In the genomic region with DNA sequence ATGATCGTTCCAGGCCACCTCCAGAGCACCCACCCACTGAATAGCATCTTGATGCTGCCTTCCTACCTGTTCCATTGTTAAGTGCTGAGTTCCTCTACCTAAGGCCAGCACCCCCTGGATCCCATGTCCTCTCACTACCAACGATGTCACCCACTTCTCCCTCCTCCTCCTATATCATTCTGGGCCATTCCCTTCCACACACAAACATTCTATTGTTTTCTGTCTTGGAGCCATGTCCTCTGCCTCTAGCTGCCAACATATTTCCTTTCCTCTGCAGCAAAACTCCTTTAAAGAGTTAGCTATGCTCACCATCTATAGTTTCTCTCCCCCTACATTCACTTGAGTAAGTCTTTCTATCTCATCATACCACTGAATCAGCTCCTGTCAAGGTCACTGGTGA, we compare ENCODE assay signal across 24 cellular contexts.
"Had no signal": no experiment of that assay in that cellular context is flagged by ENCODE, and none has a peak within 500 bp of the region (broad histone marks: within the 10 kb centered on the region; RNA-seq: fewer than 3 reads in every experiment).

No MANE protein-coding gene starts in this region.

- H3K36me3 ChIP-seq: left ventricle myocardium inferior, pancreas, right atrium auricular region, right lobe of liver, thyroid gland, transverse colon, upper lobe of right lung had no signal

- H3K27ac ChIP-seq: hepatocyte, left ventricle myocardium inferior, pancreas, right atrium auricular region, right lobe of liver, testis, transverse colon, upper lobe of right lung had no signal

- DNase-seq: islet precursor cell; left ventricle myocardium inferior; midbrain; mucosa of descending colon; naive thymus-derived CD4-positive, alpha-beta T cell; nucleus accumbens; pancreas; right lobe of liver; stimulated activated CD4-positive, alpha-beta T cell treated with anti-CD3 and anti-CD28 coated beads, Interleukin-1b, Interleukin-23, amount 100 ng/mL, for 48 hours; stimulated activated CD4-positive, alpha-beta T cell treated with anti-CD3 and anti-CD28 coated beads, Interleukin-2, amount 100 ng/mL, for 48 hours; stimulated activated CD4-positive, alpha-beta T cell treated with anti-CD3 and anti-CD28 coated beads, Interleukin-4, amount 100 ng/mL, for 4 hours; stimulated activated CD8-positive, alpha-beta memory T cell treated with anti-CD3 and anti-CD28 coated beads, Interleukin-4, amount 100 ng/mL, for 48 hours; stimulated activated naive CD4-positive, alpha-beta T cell treated with Interleukin-2 at 50 U/mL for 16 hours; stimulated activated naive CD8-positive, alpha-beta T cell treated with anti-CD3 and anti-CD28 coated beads, Interleukin-15, amount 100 ng/mL, for 72 hours; substantia nigra; testis; thyroid gland; transverse colon; upper lobe of right lung had no signal

- H3K4me3 ChIP-seq: hepatocyte, left ventricle myocardium inferior, lung, mucosa of descending colon, pancreas, right atrium auricular region, right lobe of liver, smooth muscle cell, testis, transverse colon, upper lobe of right lung had no signal

- ATAC-seq: mucosa of descending colon; naive thymus-derived CD4-positive, alpha-beta T cell; pancreas; right lobe of liver; stimulated activated memory B cell treated with anti-CD40 and anti-IgM and Interleukin-4, amounts not matched to agents 10 μg/mL and 1 μg/mL and 100 μg/mL, for 72 hours; stimulated activated naive CD8-positive, alpha-beta T cell treated with anti-CD3 and anti-CD28 coated beads, Interleukin-15, amount 100 ng/mL, for 72 hours; upper lobe of right lung had no signal

- H3K27me3 ChIP-seq: hepatocyte, pancreas, right lobe of liver, testis, thyroid gland had no signal

- H3K4me1 ChIP-seq: pancreas, testis, transverse colon, upper lobe of right lung had no signal

- H3K9me3 ChIP-seq: left ventricle myocardium inferior, mucosa of descending colon, pancreas, right atrium auricular region, right lobe of liver, testis, thyroid gland, transverse colon, upper lobe of right lung had no signal
